ENCODE assay signal across 8 cellular contexts in the genomic region with DNA sequence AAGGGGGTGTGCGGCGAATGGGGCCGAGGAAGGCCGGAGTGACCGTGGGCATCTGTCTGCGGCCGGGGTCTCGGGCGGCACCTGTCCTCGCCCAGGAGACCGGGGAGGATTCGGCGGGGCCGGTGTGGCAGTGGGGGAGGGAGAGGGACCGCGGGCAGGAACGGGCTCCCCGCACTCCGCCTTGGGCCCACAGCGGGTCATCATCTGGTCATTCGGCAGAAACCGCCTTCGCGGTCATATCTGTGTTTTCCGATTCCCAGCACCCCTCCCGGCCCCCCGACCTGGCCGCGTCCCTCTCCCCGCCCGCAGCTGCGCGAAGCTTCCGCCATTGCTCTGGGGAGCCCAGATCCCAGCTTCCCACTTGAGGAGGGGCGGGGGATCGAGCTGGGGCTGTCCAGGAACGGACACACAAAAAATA. TPM values are rescaled to one million over a fixed set of nuclear protein-coding genes. Genes with fewer than 3 reads are reported as not detected.
DNase-seq lines count a peak whose midpoint lies in the region; ATAC-seq and TF ChIP-seq lines count a peak whose summit lies in the region.

No MANE protein-coding gene starts in this region.

- H3K4me3 ChIP-seq in Karpas-422 (ENCODE audit: low read length) = peak overlapping the region; percentile 68
- peak overlapping the region; percentile 67 to 96 (median 84) for H3K4me3 ChIP-seq in heart right ventricle
- peak overlapping the region; percentile 85 for H3K4me3 ChIP-seq in osteoblast (ENCODE audit: insufficient read depth, low read length)

- H3K4me1 ChIP-seq in Karpas-422 (ENCODE audit: low read length) (peaks cover 41% of the 10 kb centered on the region), heart right ventricle (peaks cover 17 to 45% (median 41%) of the 10 kb centered on the region in 9 donors), osteoblast (ENCODE audit: insufficient read depth, low read length) (peaks cover 10% of the 10 kb centered on the region)

- H3K27me3 ChIP-seq in Karpas-422 (ENCODE audit: low read length) (no peaks in the 10 kb centered on the region), heart right ventricle (no peaks in the 10 kb centered on the region), osteoblast (ENCODE audit: insufficient read depth, low read length) (peaks cover 18% of the 10 kb centered on the region)

- DNase-seq in D341Med (ENCODE audit: low spot score) = peak; percentile 44
- DNase-seq in Karpas-422 = no peak
- peak; percentile 55 for DNase-seq in activated naive CD8-positive, alpha-beta T cell treated with anti-CD3 and anti-CD28 coated beads, Interleukin-2, amount 10 ng/mL, durations not matched to agents 7 days and 5 days
- peak; percentile 75 to 79 for DNase-seq in heart right ventricle
- peak; percentile 95 for DNase-seq in osteoblast (ENCODE audit: insufficient read length, low spot score, missing footprints)
- DNase-seq in GDM1 (lab: John Stamatoyannopoulos, UW) = no peak
- no peak for DNase-seq in LoVo (ENCODE audit: low spot score)

- peaks cover 16% of the 10 kb centered on the region for H4K20me1 ChIP-seq in Karpas-422 (ENCODE audit: insufficient read depth, low read depth, low read length)
- H4K20me1 ChIP-seq in osteoblast (ENCODE audit: insufficient read depth, low read length) = peaks cover 23% of the 10 kb centered on the region

- H3K9me3 Mint-ChIP-seq in activated naive CD8-positive, alpha-beta T cell treated with anti-CD3 and anti-CD28 coated beads, Interleukin-2, amount 10 ng/mL, durations not matched to agents 7 days and 5 days = no peaks in the 10 kb centered on the region

- H2AFZ ChIP-seq in Karpas-422 (ENCODE audit: low read length) (peak overlapping the region; percentile 99), osteoblast (ENCODE audit: low read length) (peak overlapping the region; percentile 90)

- H3K4me3 Mint-ChIP-seq in activated naive CD8-positive, alpha-beta T cell treated with anti-CD3 and anti-CD28 coated beads, Interleukin-2, amount 10 ng/mL, durations not matched to agents 7 days and 5 days = peak overlapping the region; percentile 90

- peaks cover 23% of the 10 kb centered on the region for H3K79me2 ChIP-seq in Karpas-422 (ENCODE audit: low read length)
- peaks cover 32% of the 10 kb centered on the region for H3K79me2 ChIP-seq in osteoblast (ENCODE audit: insufficient read depth, low read length)

- no peaks in the 10 kb centered on the region for H3K9me2 ChIP-seq in Karpas-422 (replicated peaks; ENCODE audit: insufficient read depth, low read length)

- peaks cover 20% of the 10 kb centered on the region for H3K27me3 Mint-ChIP-seq in activated naive CD8-positive, alpha-beta T cell treated with anti-CD3 and anti-CD28 coated beads, Interleukin-2, amount 10 ng/mL, durations not matched to agents 7 days and 5 days

- H3K4me2 ChIP-seq in Karpas-422 (ENCODE audit: low read depth, low read length, poor library complexity, severe bottlenecking) = peak overlapping the region; percentile 99
- peak overlapping the region; percentile 95 for H3K4me2 ChIP-seq in osteoblast (ENCODE audit: insufficient read depth, low read length)

- H3K27ac Mint-ChIP-seq in activated naive CD8-positive, alpha-beta T cell treated with anti-CD3 and anti-CD28 coated beads, Interleukin-2, amount 10 ng/mL, durations not matched to agents 7 days and 5 days = peak overlapping the region; percentile 82

- ATAC-seq in activated naive CD8-positive, alpha-beta T cell treated with anti-CD3 and anti-CD28 coated beads, Interleukin-2, amount 10 ng/mL, durations not matched to agents 7 days and 5 days (ENCODE audit: low read depth) = no peak
- peak; percentile 52 to 84 (median 74) for ATAC-seq in heart right ventricle
- no peak for ATAC-seq in HG02870 (IDR thresholded peaks at IDR 0.05; ENCODE audit: unreplicated experiment)

- H3K27ac ChIP-seq in Karpas-422 (ENCODE audit: low read length) = no peak overlapping the region
- H3K27ac ChIP-seq in heart right ventricle = peak overlapping the region; percentile 94 to 99 (median 98)
- H3K27ac ChIP-seq in osteoblast (ENCODE audit: low read depth, low read length) = peak overlapping the region; percentile 3

- intact Hi-C loops in heart right ventricle (cut with DNase I) = loop anchor here in 7 of 10 donors (1.0 to 10.0 kb wide), 10 partner anchors 49 to 444 kb away; partner anchors contain the start of genes APOBEC3B (in 1 of the 7) and RPL3 (in 1 of the 7)

- H3K9me3 ChIP-seq in Karpas-422 (ENCODE audit: low read length) (no peaks in the 10 kb centered on the region), heart right ventricle (peaks cover 0 to 3% (median 0%) of the 10 kb centered on the region in 11 donors), osteoblast (ENCODE audit: low read depth, low read length) (no peaks in the 10 kb centered on the region)

- POLR2A ChIA-PET in activated naive CD8-positive, alpha-beta T cell treated with anti-CD3 and anti-CD28 coated beads, Interleukin-2, amount 10 ng/mL, durations not matched to agents 7 days and 5 days (lab: Charles Lee) = interaction anchor here (0.5 to 2.1 kb wide), 2 partner anchors 69 to 112 kb away, joined by 6 to 7 read pairs; no protein-coding TSS in a partner anchor

- H3K4me1 Mint-ChIP-seq in activated naive CD8-positive, alpha-beta T cell treated with anti-CD3 and anti-CD28 coated beads, Interleukin-2, amount 10 ng/mL, durations not matched to agents 7 days and 5 days = peaks cover 34% of the 10 kb centered on the region

- H3K36me3 Mint-ChIP-seq in activated naive CD8-positive, alpha-beta T cell treated with anti-CD3 and anti-CD28 coated beads, Interleukin-2, amount 10 ng/mL, durations not matched to agents 7 days and 5 days = peaks cover 1% of the 10 kb centered on the region

- TF ChIP-seq CTCF in heart right ventricle (IDR thresholded peaks at IDR 0.05) = no peak
- TF ChIP-seq CTCF in osteoblast (IDR thresholded peaks at IDR 0.05; ENCODE audit: extremely low read depth, low read depth, low read length) = no peak

- WGBS in heart right ventricle, 2 donors = 0% methylated on average over 33 to 37 of the region's 37 CpGs

- H3K36me3 ChIP-seq in Karpas-422 (ENCODE audit: insufficient read depth, low read length) = peaks cover 20% of the 10 kb centered on the region
- H3K36me3 ChIP-seq in heart right ventricle = peaks cover 0 to 22% (median 0%) of the 10 kb centered on the region in 9 donors
- H3K36me3 ChIP-seq in osteoblast (ENCODE audit: insufficient read depth, low read length) = peaks cover 22% of the 10 kb centered on the region

- peak overlapping the region; percentile 78 for H3K9ac ChIP-seq in Karpas-422 (ENCODE audit: low read length)

RNA-seq across cellular contexts. Expression of gene CBX6, which starts 0.8 kb away (rescaled TPM):
- 30.5 and 46.4 TPM in 2 replicates for total RNA-seq in Karpas-422 (2014; rRNA removed; shearing (Covaris generic); ENCODE audit: low replicate concordance)
- 10 to 100 TPM; 66.0 to 66.4 TPM for total RNA-seq in activated naive CD8-positive, alpha-beta T cell treated with anti-CD3 and anti-CD28 coated beads, Interleukin-2, amount 10 ng/mL, durations not matched to agents 7 days and 5 days
- 10 to 100 TPM; 28.2 to 49.1 (median 37.3) TPM for total RNA-seq in heart right ventricle
- 10 to 100 TPM; 17.4 to 23.9 TPM for polyA plus RNA-seq in heart right ventricle
- total RNA-seq in osteoblast = 58.6 and 59.5 TPM in 2 replicates

RNA-seq across cellular contexts. Expression of gene NPTXR, which starts 29.0 kb away (rescaled TPM):
- not detected in 2 replicates for total RNA-seq in Karpas-422 (2014; rRNA removed; shearing (Covaris generic); ENCODE audit: low replicate concordance)
- 1 to 10 TPM; 5.9 to 6.8 TPM for total RNA-seq in activated naive CD8-positive, alpha-beta T cell treated with anti-CD3 and anti-CD28 coated beads, Interleukin-2, amount 10 ng/mL, durations not matched to agents 7 days and 5 days
- total RNA-seq in heart right ventricle (10 to 100 TPM; 14.7 to 32.9 (median 24.0) TPM), osteoblast (0.72 and 1.5 TPM in 2 replicates)
- polyA plus RNA-seq in heart right ventricle = 1 to 10 TPM; 8.6 to 9.2 TPM

Comparison
In these comparisons a context has a peak if more than half of its experiments do, and no peak if none do; other contexts are left out.
1. DNase-seq: peak in D341Med (single experiment), activated naive CD8-positive, alpha-beta T cell treated with anti-CD3 and anti-CD28 coated beads, Interleukin-2, amount 10 ng/mL, durations not matched to agents 7 days and 5 days (single experiment), heart right ventricle (2 of 2) and osteoblast (single experiment); none in Karpas-422 (single experiment), GDM1 (single experiment) and LoVo (single experiment).
2. ATAC-seq: peak in heart right ventricle (8 of 8); none in activated naive CD8-positive, alpha-beta T cell treated with anti-CD3 and anti-CD28 coated beads, Interleukin-2, amount 10 ng/mL, durations not matched to agents 7 days and 5 days (single experiment) and HG02870 (single experiment).
3. Peak in every context shown above with its lines, with median percentiles within 50 percentile points of each other: H3K4me3 ChIP-seq.